17 cellular contexts compared by ENCODE assay signal in the genomic region with DNA sequence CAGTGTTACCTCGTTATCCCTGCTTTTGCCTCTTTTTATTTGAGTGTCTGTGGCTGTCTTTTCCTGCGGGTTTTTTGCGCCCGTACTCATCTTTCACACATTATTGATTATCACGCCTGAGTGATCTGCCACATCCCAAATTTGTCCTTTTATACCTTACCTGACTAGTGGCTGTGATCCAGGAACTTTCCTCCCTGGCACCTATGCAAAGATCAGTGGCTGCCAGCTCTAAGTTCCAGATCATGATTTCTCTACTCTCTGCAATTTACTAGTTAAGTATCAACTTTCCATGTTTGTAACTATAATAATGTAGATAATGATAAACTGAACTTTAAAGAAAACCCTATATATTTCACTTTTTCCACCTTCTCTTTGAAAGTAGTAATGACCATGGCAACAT.
"Had no signal": no experiment of that assay in that cellular context is flagged by ENCODE, and none has a peak within 500 bp of the region (broad histone marks: within the 10 kb centered on the region; RNA-seq: fewer than 3 reads in every experiment).

No MANE protein-coding gene starts in this region.

- H3K4me3 ChIP-seq: sigmoid colon, tibial nerve had no signal

- H3K9me3 Mint-ChIP-seq: dendritic cell treated with granulocyte-macrophage colony-stimulating factor and Interleukin-4, amounts not matched to agents 40 ng/mL and 50 ng/mL, for 4 days; nephron progenitor cell; T-helper 2 cell treated with Interferon-gamma antibody and Interleukin-4, amounts not matched to agents 5 μg/mL and 100 μg/mL, for 36 hours had no signal

- ATAC-seq: left ventricle myocardium superior had no signal

- DNase-seq: activated CD4-positive, CD25-positive, alpha-beta regulatory T cell treated with anti-CD3 and anti-CD28 coated beads, Interleukin-2, amount 50 U/mL, for 72 hours; activated naive CD4-positive, alpha-beta T cell; activated T-cell treated with anti-CD3 and anti-CD28 coated beads for 4 hours; anterior cingulate cortex; brain microvascular endothelial cell; cerebellar nuclear complex; effector memory CD4-positive, alpha-beta T cell; foreskin keratinocyte; left ventricle myocardium superior; mesenchymal stem cell; nephron progenitor cell; sigmoid colon; stimulated activated CD4-positive, alpha-beta T cell treated with anti-CD3 and anti-CD28 coated beads, Interleukin-12 subunit alpha, Interleukin-12 subunit beta, amount 100 ng/mL, for 4 hours; stimulated activated CD4-positive, alpha-beta T cell treated with anti-CD3 and anti-CD28 coated beads, Interleukin-2, amount 100 ng/mL, for 24 hours had no signal

- H3K9me3 ChIP-seq: sigmoid colon, tibial nerve had no signal

- H3K27me3 ChIP-seq: brain microvascular endothelial cell, foreskin keratinocyte, sigmoid colon, tibial nerve had no signal

- H3K36me3 ChIP-seq: brain microvascular endothelial cell, sigmoid colon, tibial nerve had no signal

- H3K4me1 ChIP-seq: foreskin keratinocyte, sigmoid colon had no signal

- H3K27ac Mint-ChIP-seq: dendritic cell treated with granulocyte-macrophage colony-stimulating factor and Interleukin-4, amounts not matched to agents 40 ng/mL and 50 ng/mL, for 4 days; T-helper 2 cell treated with Interferon-gamma antibody and Interleukin-4, amounts not matched to agents 5 μg/mL and 100 μg/mL, for 36 hours had no signal

- H3K4me3 Mint-ChIP-seq: dendritic cell treated with granulocyte-macrophage colony-stimulating factor and Interleukin-4, amounts not matched to agents 40 ng/mL and 50 ng/mL, for 4 days; nephron progenitor cell; T-helper 2 cell treated with Interferon-gamma antibody and Interleukin-4, amounts not matched to agents 5 μg/mL and 100 μg/mL, for 36 hours had no signal

- H3K27me3 Mint-ChIP-seq: dendritic cell treated with granulocyte-macrophage colony-stimulating factor and Interleukin-4, amounts not matched to agents 40 ng/mL and 50 ng/mL, for 4 days had no signal

- H3K27ac ChIP-seq: brain microvascular endothelial cell, foreskin keratinocyte, sigmoid colon, tibial nerve had no signal
